1 cellular context compared by ENCODE assay signal in genomic region chr17:41665566-41666335, GRCh38.
TF ChIP-seq lines count a peak whose summit lies in the region.

No MANE protein-coding gene starts in this region.

TF ChIP-seq in SK-N-SH, 30 proteins besides CTCF, POLR2A, EP300 and RAD21 (continued from another document):
- TF ChIP-seq NRF1 (IDR thresholded peaks at IDR 0.05; ENCODE audit: low read depth, low read length) = peak; percentile 88
- TF ChIP-seq SIN3A (IDR thresholded peaks at IDR 0.05; ENCODE audit: borderline replicate concordance, low read depth, low read length) = no peak; the same call in 1 of the 2 replicates
- TF ChIP-seq MXI1 (IDR thresholded peaks at IDR 0.05; ENCODE audit: low read depth, low read length) = peak; percentile 77
- peak; percentile 52 for TF ChIP-seq CHD2 (IDR thresholded peaks at IDR 0.05; ENCODE audit: low read length, partially characterized antibody)
- no peak for TF ChIP-seq ZBTB33 (IDR thresholded peaks at IDR 0.05; ENCODE audit: borderline replicate concordance, low read depth)
- peak; percentile 42; the same call in 1 of the 2 replicates for TF ChIP-seq POLR2AphosphoS5 (IDR thresholded peaks at IDR 0.05; ENCODE audit: low read depth, low read length)
- TF ChIP-seq MEF2A (IDR thresholded peaks at IDR 0.05; ENCODE audit: borderline replicate concordance, low read depth) = no peak
- no peak for TF ChIP-seq RFX5 (IDR thresholded peaks at IDR 0.05; ENCODE audit: low read length)
- no peak for TF ChIP-seq USF2 (IDR thresholded peaks at IDR 0.05; ENCODE audit: borderline replicate concordance, low read depth, low read length)
- no peak for TF ChIP-seq JUND (IDR thresholded peaks at IDR 0.05)
